1 cellular context compared by ENCODE assay signal in the genomic region with DNA sequence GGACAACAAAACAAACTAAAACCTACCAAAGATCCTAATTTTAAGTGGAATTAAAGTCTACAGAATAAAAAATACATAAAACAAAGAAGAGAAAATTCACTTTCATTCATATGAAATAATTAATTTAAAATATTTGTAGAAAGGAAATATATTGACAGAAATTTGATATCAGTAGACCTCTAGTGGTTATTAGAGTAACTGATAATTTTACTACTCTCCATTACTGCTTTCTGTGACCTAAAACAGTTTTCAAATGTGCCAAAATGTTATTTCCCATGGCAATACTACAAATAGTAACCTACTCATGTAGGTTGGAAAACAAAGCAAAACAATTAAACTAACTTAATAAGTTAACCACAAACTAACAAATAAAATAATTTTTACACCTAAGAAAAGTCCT.
TF ChIP-seq lines count a peak whose summit lies in the region.

No MANE protein-coding gene starts in this region.

TF ChIP-seq in HepG2, 621 proteins besides CTCF, POLR2A, EP300 and RAD21 (continued from another document):
- TF ChIP-seq, protein P1, sequence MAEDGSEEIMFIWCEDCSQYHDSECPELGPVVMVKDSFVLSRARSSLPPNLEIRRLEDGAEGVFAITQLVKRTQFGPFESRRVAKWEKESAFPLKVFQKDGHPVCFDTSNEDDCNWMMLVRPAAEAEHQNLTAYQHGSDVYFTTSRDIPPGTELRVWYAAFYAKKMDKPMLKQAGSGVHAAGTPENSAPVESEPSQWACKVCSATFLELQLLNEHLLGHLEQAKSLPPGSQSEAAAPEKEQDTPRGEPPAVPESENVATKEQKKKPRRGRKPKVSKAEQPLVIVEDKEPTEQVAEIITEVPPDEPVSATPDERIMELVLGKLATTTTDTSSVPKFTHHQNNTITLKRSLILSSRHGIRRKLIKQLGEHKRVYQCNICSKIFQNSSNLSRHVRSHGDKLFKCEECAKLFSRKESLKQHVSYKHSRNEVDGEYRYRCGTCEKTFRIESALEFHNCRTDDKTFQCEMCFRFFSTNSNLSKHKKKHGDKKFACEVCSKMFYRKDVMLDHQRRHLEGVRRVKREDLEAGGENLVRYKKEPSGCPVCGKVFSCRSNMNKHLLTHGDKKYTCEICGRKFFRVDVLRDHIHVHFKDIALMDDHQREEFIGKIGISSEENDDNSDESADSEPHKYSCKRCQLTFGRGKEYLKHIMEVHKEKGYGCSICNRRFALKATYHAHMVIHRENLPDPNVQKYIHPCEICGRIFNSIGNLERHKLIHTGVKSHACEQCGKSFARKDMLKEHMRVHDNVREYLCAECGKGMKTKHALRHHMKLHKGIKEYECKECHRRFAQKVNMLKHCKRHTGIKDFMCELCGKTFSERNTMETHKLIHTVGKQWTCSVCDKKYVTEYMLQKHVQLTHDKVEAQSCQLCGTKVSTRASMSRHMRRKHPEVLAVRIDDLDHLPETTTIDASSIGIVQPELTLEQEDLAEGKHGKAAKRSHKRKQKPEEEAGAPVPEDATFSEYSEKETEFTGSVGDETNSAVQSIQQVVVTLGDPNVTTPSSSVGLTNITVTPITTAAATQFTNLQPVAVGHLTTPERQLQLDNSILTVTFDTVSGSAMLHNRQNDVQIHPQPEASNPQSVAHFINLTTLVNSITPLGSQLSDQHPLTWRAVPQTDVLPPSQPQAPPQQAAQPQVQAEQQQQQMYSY (CRISPR knock-in tag; IDR thresholded peaks at IDR 0.05): no peak
- TF ChIP-seq, protein P2, sequence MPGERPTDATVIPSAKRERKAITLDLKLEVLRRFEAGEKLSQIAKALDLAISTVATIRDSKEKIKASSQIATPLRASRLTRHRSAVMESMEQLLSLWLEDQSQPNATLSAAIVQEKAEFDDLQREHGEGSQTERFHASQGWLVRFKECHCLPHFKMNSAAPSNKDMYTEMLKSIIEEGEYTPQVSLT (CRISPR knock-in tag; IDR thresholded peaks at IDR 0.05; ENCODE audit: borderline replicate concordance, low read depth): no peak
- TF ChIP-seq, protein P3, sequence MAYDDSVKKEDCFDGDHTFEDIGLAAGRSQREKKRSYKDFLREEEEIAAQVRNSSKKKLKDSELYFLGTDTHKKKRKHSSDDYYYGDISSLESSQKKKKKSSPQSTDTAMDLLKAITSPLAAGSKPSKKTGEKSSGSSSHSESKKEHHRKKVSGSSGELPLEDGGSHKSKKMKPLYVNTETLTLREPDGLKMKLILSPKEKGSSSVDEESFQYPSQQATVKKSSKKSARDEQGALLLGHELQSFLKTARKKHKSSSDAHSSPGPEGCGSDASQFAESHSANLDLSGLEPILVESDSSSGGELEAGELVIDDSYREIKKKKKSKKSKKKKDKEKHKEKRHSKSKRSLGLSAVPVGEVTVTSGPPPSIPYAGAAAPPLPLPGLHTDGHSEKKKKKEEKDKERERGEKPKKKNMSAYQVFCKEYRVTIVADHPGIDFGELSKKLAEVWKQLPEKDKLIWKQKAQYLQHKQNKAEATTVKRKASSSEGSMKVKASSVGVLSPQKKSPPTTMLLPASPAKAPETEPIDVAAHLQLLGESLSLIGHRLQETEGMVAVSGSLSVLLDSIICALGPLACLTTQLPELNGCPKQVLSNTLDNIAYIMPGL (CRISPR knock-in tag; IDR thresholded peaks at IDR 0.05; ENCODE audit: borderline replicate concordance in 1 of 2, low read depth in 1 of 2): no peak
- no peak for TF ChIP-seq ZNF550 (CRISPR knock-in tag; IDR thresholded peaks at IDR 0.05; ENCODE audit: borderline replicate concordance)
- TF ChIP-seq, protein P4, sequence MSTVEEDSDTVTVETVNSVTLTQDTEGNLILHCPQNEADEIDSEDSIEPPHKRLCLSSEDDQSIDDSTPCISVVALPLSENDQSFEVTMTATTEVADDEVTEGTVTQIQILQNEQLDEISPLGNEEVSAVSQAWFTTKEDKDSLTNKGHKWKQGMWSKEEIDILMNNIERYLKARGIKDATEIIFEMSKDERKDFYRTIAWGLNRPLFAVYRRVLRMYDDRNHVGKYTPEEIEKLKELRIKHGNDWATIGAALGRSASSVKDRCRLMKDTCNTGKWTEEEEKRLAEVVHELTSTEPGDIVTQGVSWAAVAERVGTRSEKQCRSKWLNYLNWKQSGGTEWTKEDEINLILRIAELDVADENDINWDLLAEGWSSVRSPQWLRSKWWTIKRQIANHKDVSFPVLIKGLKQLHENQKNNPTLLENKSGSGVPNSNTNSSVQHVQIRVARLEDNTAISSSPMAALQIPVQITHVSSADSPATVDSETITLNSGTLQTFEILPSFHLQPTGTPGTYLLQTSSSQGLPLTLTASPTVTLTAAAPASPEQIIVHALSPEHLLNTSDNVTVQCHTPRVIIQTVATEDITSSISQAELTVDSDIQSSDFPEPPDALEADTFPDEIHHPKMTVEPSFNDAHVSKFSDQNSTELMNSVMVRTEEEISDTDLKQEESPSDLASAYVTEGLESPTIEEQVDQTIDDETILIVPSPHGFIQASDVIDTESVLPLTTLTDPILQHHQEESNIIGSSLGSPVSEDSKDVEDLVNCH (CRISPR knock-in tag; IDR thresholded peaks at IDR 0.05): no peak
- TF ChIP-seq ZFP1 (CRISPR knock-in tag; IDR thresholded peaks at IDR 0.05): no peak
- TF ChIP-seq, protein P5, sequence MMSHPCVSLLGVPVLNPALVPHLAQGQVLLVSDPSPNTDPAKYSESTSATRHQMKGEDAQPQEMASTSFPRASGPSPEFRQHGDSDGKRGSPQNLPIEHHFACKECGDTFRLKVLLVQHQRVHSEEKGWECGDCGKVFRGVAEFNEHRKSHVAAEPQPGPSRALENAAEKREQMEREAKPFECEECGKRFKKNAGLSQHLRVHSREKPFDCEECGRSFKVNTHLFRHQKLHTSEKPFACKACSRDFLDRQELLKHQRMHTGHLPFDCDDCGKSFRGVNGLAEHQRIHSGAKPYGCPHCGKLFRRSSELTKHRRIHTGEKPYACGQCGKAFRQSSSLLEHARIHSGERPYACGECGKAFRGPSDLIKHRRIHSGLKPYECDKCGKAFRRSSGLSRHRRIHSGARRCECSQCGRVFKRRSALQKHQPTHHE (CRISPR knock-in tag; IDR thresholded peaks at IDR 0.05; ENCODE audit: borderline replicate concordance): no peak
- no peak for TF ChIP-seq ATAD3A (CRISPR knock-in tag; IDR thresholded peaks at IDR 0.05)
- TF ChIP-seq, protein P6, sequence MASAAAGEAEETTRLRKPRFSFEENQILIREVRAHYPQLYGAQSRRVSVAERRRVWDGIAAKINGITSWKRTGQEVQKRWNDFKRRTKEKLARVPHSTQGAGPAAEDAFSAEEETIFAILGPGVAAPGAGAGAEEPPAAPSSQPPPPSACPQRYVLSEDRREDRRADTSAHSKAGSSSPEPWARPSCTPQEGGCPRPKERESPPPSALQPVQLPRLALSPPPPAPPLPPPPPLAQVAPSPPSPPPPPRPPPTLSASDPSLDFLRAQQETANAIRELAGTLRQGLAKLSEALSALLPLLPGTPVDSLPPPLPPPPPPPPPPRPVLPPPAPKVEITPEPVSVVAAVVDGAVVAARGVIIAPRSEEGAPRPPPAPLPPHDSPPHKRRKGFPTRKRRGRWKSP (CRISPR knock-in tag; IDR thresholded peaks at IDR 0.05): no peak
